In the genomic region with DNA sequence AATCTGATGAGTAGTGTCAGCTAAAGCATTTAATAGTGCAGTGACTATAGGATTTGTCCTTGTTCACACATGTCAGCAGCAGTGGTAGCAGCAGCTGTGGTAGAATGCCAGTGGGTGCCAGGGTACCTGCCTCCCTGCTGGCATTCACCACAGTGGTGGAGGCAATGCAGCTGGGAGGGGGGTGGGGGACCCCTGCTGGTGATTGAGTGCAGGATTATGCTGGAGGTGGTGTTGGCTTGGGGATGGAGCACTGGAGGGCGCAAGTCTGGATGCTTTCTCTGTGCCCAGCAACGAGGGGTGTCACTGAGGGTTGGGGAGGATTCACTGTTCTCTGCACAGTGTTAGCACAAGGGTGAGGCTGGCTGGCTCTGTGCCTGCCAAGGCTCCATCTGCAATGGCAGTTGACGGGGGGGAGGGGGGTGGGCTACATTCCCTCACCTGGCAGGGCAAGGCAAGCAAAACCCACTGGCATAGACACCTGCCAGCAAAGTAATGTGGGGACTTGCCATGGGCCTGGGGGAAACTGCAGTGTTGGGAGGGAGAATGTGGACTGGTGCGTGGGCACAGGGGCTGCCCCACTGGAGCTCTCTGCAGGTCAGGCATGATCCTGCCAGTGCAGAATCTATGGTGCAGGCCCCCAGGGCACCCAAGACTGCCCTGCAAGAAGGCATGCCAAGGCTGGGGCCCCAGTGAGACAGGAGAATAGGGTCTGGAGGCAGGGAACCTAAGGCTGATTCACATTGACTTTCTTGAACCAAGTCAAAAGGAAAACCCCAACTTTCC, we compare ENCODE assay signal across 1 cellular context.
TF ChIP-seq lines count a peak whose summit lies in the region.

No MANE protein-coding gene starts in this region.

TF ChIP-seq in K562, 482 proteins besides CTCF, POLR2A, EP300 and RAD21:
- TF ChIP-seq TAF9B (IDR thresholded peaks at IDR 0.05; ENCODE audit: partially characterized antibody) (no peak), ZNF217 (CRISPR knock-in tag; IDR thresholded peaks at IDR 0.05) (no peak), BRCA1 (IDR thresholded peaks at IDR 0.05) (no peak), BRCA1 (CRISPR knock-in tag; IDR thresholded peaks at IDR 0.05) (no peak), RFX1 (IDR thresholded peaks at IDR 0.05) (no peak), TEAD2 (tag; IDR thresholded peaks at IDR 0.05) (no peak)
- TF ChIP-seq, protein P1, sequence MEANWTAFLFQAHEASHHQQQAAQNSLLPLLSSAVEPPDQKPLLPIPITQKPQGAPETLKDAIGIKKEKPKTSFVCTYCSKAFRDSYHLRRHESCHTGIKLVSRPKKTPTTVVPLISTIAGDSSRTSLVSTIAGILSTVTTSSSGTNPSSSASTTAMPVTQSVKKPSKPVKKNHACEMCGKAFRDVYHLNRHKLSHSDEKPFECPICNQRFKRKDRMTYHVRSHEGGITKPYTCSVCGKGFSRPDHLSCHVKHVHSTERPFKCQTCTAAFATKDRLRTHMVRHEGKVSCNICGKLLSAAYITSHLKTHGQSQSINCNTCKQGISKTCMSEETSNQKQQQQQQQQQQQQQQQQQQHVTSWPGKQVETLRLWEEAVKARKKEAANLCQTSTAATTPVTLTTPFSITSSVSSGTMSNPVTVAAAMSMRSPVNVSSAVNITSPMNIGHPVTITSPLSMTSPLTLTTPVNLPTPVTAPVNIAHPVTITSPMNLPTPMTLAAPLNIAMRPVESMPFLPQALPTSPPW (CRISPR knock-in tag; IDR thresholded peaks at IDR 0.05) = no peak
- TF ChIP-seq, protein P2, sequence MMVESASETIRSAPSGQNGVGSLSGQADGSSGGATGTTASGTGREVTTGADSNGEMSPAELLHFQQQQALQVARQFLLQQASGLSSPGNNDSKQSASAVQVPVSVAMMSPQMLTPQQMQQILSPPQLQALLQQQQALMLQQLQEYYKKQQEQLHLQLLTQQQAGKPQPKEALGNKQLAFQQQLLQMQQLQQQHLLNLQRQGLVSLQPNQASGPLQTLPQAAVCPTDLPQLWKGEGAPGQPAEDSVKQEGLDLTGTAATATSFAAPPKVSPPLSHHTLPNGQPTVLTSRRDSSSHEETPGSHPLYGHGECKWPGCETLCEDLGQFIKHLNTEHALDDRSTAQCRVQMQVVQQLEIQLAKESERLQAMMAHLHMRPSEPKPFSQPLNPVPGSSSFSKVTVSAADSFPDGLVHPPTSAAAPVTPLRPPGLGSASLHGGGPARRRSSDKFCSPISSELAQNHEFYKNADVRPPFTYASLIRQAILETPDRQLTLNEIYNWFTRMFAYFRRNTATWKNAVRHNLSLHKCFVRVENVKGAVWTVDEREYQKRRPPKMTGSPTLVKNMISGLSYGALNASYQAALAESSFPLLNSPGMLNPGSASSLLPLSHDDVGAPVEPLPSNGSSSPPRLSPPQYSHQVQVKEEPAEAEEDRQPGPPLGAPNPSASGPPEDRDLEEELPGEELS (CRISPR knock-in tag; IDR thresholded peaks at IDR 0.05; ENCODE audit: borderline replicate concordance) = no peak
